Comparison of ENCODE assay signal across 16 cellular contexts in the genomic region with DNA sequence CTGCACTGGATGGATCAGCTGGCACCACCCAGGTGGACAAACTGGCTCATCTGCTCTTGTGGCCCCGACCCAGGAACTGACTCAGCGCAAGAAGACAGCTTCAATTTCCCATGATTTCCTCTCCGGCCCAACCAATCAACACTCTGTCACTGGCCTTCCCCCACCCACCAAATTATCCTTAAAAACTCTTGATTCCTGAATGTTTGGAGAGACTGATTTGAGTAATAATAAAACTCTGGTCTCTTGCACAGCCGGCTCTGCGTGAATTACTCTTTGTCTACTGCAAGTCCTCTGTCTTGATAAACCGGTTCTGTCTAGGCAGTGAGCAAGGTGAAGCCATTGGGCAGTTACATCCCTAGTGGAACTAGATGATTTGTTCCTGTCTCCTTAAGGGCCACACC. TPM values are rescaled to one million over a fixed set of nuclear protein-coding genes. Genes with fewer than 3 reads are reported as not detected.
DNase-seq lines count a peak whose midpoint lies in the region; TF ChIP-seq lines count a peak whose summit lies in the region.
"Had no signal": no experiment of that assay in that cellular context is flagged by ENCODE, and none has a peak within 500 bp of the region (broad histone marks: within the 10 kb centered on the region; RNA-seq: fewer than 3 reads in every experiment).

No MANE protein-coding gene starts in this region.

- TF ChIP-seq POLR2A in prostate gland (IDR thresholded peaks at IDR 0.05), result no peak

- TF ChIP-seq CTCF in colonic mucosa (IDR thresholded peaks at IDR 0.05) (no peak), prostate gland (IDR thresholded peaks at IDR 0.05) (no peak)

- no peak overlapping the region for H3K4me3 ChIP-seq in colonic mucosa
- H3K4me3 ChIP-seq in prostate gland, result no peak overlapping the region
- H3K4me3 ChIP-seq: heart left ventricle, sigmoid colon had no signal

- H3K4me1 ChIP-seq in colonic mucosa (no peaks in the 10 kb centered on the region), prostate gland (replicated peaks) (no peaks in the 10 kb centered on the region)

- no peaks in the 10 kb centered on the region for H3K27me3 ChIP-seq in colonic mucosa
- H3K27me3 ChIP-seq in prostate gland (replicated peaks; ENCODE audit: insufficient read depth), result no peaks in the 10 kb centered on the region
- H3K27me3 ChIP-seq: heart left ventricle, sigmoid colon had no signal

- H3K9ac ChIP-seq in colonic mucosa (ENCODE audit: low read depth in 2 of 2, low read length in 2 of 2), result no peak overlapping the region

- intact Hi-C loops in colonic mucosa (cut with DNase I) (no loop called here), prostate gland (cut with DNase I) (no loop called here)

- no peaks in the 10 kb centered on the region for H3K36me3 ChIP-seq in colonic mucosa
- no peaks in the 10 kb centered on the region for H3K36me3 ChIP-seq in prostate gland
- H3K36me3 ChIP-seq: sigmoid colon had no signal

- TF ChIP-seq EP300 in Ishikawa (IDR thresholded peaks at IDR 0.05; ENCODE audit: borderline replicate concordance), result peak; percentile 76

- 45% methylated on average over 6 of the region's 6 CpGs for WGBS in prostate gland

- TF ChIP-seq RAD21 in Ishikawa (IDR thresholded peaks at IDR 0.05; ENCODE audit: low read depth), result no peak

- H3K9me3 ChIP-seq in colonic mucosa (no peaks in the 10 kb centered on the region), prostate gland (no peaks in the 10 kb centered on the region)
- H3K9me3 ChIP-seq: heart left ventricle, sigmoid colon had no signal

- peak; percentile 76 for DNase-seq in NCI-H748 (lab: John Stamatoyannopoulos, UW; ENCODE audit: unreplicated experiment)
- DNase-seq in NCI-H748 treated with DMSO at 0.1 percent for 48 hours (lab: John Stamatoyannopoulos, UW), result no peak
- peak; percentile 84 for DNase-seq in colonic mucosa
- peak; percentile 81 for DNase-seq in prostate gland (ENCODE audit: low spot score)
- no peak for DNase-seq in putamen (ENCODE audit: low spot score)
- no peak for DNase-seq in NCI-H524 treated with DMSO at 0.1 percent for 48 hours (lab: John Stamatoyannopoulos, UW)
- DNase-seq in GOT3 (lab: John Stamatoyannopoulos, UW), result no peak
- DNase-seq: activated naive CD8-positive, alpha-beta T cell treated with anti-CD3 and anti-CD28 coated beads, Interleukin-2, amount 50 U/mL, for 24 hours; CD4-positive, alpha-beta memory T cell; heart left ventricle; KG1; natural killer cell; NCI-H1694; sigmoid colon; stimulated activated naive CD4-positive, alpha-beta T cell had no signal

- peak overlapping the region; percentile 61 for H3K27ac ChIP-seq in colonic mucosa
- peak overlapping the region in 1 of 2 donors; percentile 19 for H3K27ac ChIP-seq in prostate gland
- H3K27ac ChIP-seq: heart left ventricle, sigmoid colon had no signal

TF ChIP-seq in Ishikawa, 13 proteins besides CTCF, POLR2A, EP300 and RAD21:
- TF ChIP-seq YY1 (IDR thresholded peaks at IDR 0.05; ENCODE audit: low read depth) (peak; percentile 67; the same call in 1 of the 2 replicates), ZBTB7A (IDR thresholded peaks at IDR 0.05; ENCODE audit: low read depth) (no peak), TCF12 (IDR thresholded peaks at IDR 0.05; ENCODE audit: low read depth) (peak; percentile 50; the same call in 1 of the 2 replicates), FOXM1 (IDR thresholded peaks at IDR 0.05; ENCODE audit: borderline replicate concordance, low read depth) (peak; percentile 21; the same call in 1 of the 2 replicates), NFIC (IDR thresholded peaks at IDR 0.05) (0 out of 2 replicates have a peak, but pooled peaks have one; percentile 67), EGR1 (IDR thresholded peaks at IDR 0.05) (no peak)
- TF ChIP-seq, protein P1, sequence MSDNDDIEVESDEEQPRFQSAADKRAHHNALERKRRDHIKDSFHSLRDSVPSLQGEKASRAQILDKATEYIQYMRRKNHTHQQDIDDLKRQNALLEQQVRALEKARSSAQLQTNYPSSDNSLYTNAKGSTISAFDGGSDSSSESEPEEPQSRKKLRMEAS (IDR thresholded peaks at IDR 0.05), result peak; percentile 37; the same call in 1 of the 2 replicates

RNA-seq across cellular contexts. Expression of gene BDH1, which starts 16.1 kb away (rescaled TPM):
- 100 to 1,000 TPM; 154 to 180 TPM for total RNA-seq in colonic mucosa
- total RNA-seq in prostate gland, result 10 to 100 TPM; 41.1 to 84.3 TPM

Comparison
In these comparisons a context has a peak if more than half of its experiments do, and no peak if none do; other contexts are left out.
1. DNase-seq: peak in NCI-H748 (single experiment), colonic mucosa (single experiment) and prostate gland (single experiment); none in NCI-H748 treated with DMSO at 0.1 percent for 48 hours (single experiment), putamen (single experiment), NCI-H524 treated with DMSO at 0.1 percent for 48 hours (single experiment) and GOT3 (single experiment).